1 cellular context compared by ENCODE assay signal in genomic region chr7:129952164-129952652, GRCh38.
TF ChIP-seq lines count a peak whose summit lies in the region.

No MANE protein-coding gene starts in this region.

TF ChIP-seq in K562, 482 proteins besides CTCF, POLR2A, EP300 and RAD21 (continued from another document):
- TF ChIP-seq ZBTB40 (IDR thresholded peaks at IDR 0.05) (peak; percentile 63), ZBTB40 (CRISPR knock-in tag; IDR thresholded peaks at IDR 0.05) (no peak), ZBTB11 (CRISPR knock-in tag; IDR thresholded peaks at IDR 0.05) (peak in 1 of 3 experiments; percentile 10; a peak in 1 of 6 replicates), ZC3H4 (CRISPR knock-in tag; IDR thresholded peaks at IDR 0.05; ENCODE audit: borderline replicate concordance) (peak; percentile 94; the same call in 1 of the 2 replicates), SMARCA5 (IDR thresholded peaks at IDR 0.05) (peak; percentile 58), BCLAF1 (IDR thresholded peaks at IDR 0.05; ENCODE audit: borderline replicate concordance in 1 of 2, control insufficient read depth in 1 of 2, low read depth in 2 of 2, low read length in 1 of 2) (0 out of 4 replicates have a peak, but pooled peaks of 1 of the 2 experiments have one; percentile 2), NR3C1 (CRISPR knock-in tag; IDR thresholded peaks at IDR 0.05) (peak; percentile 64; the same call in 1 of the 2 replicates), NEUROD1 (IDR thresholded peaks at IDR 0.05; ENCODE audit: borderline replicate concordance, low read depth, low read length, partially characterized antibody) (no peak), CGGBP1 (CRISPR knock-in tag; IDR thresholded peaks at IDR 0.05) (0 out of 2 replicates have a peak, but pooled peaks have one; percentile 36)
